Comparison of ENCODE assay signal across 8 cellular contexts in the genomic region with DNA sequence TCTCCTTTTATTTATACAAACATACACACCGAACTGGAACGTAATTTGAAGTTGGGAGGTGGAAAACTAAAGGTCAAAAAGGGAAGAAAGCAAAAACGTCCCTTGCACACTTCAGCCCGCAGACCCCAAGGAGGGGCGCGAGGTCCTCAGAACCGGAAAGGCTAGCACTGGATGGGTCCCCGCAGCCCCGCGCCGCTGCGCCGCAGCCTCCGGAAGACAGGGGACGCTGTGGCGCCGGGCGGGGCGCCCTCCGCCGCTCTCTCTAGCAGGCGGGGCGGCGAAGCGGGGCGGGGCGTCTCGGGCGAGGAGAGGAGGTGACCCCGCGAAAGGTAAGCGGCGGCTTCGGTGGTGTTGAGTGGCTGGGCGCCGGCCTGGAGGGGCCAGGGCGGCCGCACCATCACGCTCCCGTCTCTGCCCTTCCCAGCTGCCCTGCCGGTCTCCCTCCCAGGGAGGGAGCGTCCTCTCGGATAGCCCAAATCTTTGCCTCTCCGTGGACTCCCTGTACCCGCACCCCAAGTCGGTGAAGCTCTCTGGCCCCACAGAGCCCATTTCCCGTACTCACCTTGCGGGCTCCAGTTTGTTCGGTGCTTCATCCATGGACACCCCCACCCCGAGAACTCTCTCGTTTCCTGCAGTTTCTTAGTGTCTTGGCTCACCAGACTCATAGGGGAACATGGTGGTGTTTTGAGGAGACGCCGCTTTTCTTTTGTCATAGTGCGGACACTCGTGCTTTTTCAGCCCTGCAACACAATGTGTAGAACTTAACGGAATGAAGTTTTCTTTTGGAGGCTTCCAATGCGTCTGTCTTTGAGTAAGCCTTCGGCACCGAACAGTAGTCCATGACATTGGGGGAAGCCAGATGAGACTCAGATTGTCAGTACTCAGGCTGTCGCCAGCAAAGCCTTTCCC. TPM values are rescaled to one million over a fixed set of nuclear protein-coding genes. Genes with fewer than 3 reads are reported as not detected.
A peak's percentile ranks its signal among the peaks of the same experiment; 100 is the strongest.
DNase-seq lines count a peak whose midpoint lies in the region; ATAC-seq and TF ChIP-seq lines count a peak whose summit lies in the region.

A gene with protein sequence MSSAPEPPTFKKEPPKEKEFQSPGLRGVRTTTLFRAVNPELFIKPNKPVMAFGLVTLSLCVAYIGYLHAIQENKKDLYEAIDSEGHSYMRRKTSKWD (plus strand): TSS at position 285 of the 909 bp plus-strand sequence. CDS start 14,444 bp downstream, outside the sequence.

- H2BK5ac ChIP-seq in IMR-90 (ENCODE audit: low read depth, low read length, poor library complexity, severe bottlenecking) = peak within 1 kb of the TSS; percentile 10

- peak within 1 kb of the TSS; percentile 60; the same call in 1 of the 2 replicates for H3K23ac ChIP-seq in IMR-90 (ENCODE audit: low read depth, low read length)

- CTCF ChIA-PET in IMR-90 (lab: Yijun Ruan, JAX) = interaction anchor here (0.6 to 0.7 kb wide), 5 partner anchors 13 to 1154 kb away, joined by 3 to 4 read pairs (median 3); no protein-coding TSS in a partner anchor
- CTCF ChIA-PET in Panc1 (lab: Charles Lee) = no interaction called here

- peak within 1 kb of the TSS; percentile 68 for H3K9ac ChIP-seq in IMR-90 (ENCODE audit: low read depth, low read length)

- H4K8ac ChIP-seq in IMR-90 (ENCODE audit: low read depth in 2 of 2, low read length in 2 of 2) = peak within 1 kb of the TSS; percentile 67 to 96

- no peak within 1 kb of the TSS for H2BK20ac ChIP-seq in IMR-90 (ENCODE audit: low read depth, low read length)

- H3K27me3 Mint-ChIP-seq in natural killer cell treated with Interleukin-12 subunit alpha and Interleukin-12 subunit beta and Interleukin-15 and Interleukin-18, amount 100 ng/mL, for 72 hours = peaks cover 7 to 15% of the 10 kb centered on the region in 2 donors

- H3K56ac ChIP-seq in IMR-90 (ENCODE audit: extremely low read depth, insufficient read depth, low read length) = peak within 1 kb of the TSS; percentile 72; the same call in 1 of the 2 replicates

- no peaks in the 10 kb centered on the region for H4K20me1 ChIP-seq in IMR-90 (ENCODE audit: insufficient read depth, low read length)

- H3K27me3 ChIP-seq in IMR-90 (ENCODE audit: control insufficient read depth, insufficient read depth, low read length) (no peaks in the 10 kb centered on the region), Panc1 (ENCODE audit: control insufficient read depth, insufficient read depth, low read length) (no peaks in the 10 kb centered on the region)

- dilution Hi-C loops in IMR-90 (cut with HindIII; ENCODE audit: low sequenced_read_pairs, unreplicated experiment) = no loop called here

- in situ Hi-C loops in IMR-90 (cut with MboI; ENCODE audit: low sequenced_read_pairs) = no loop called here
- in situ Hi-C loops in Panc1 (cut with HindIII; ENCODE audit: low pct_unique_long_range_greater_than_20kb, low sequenced_read_pairs) = no loop called here

- TF ChIP-seq RAD21 in IMR-90 (IDR thresholded peaks at IDR 0.05; ENCODE audit: low read length) = peak; percentile 28; the same call in 1 of the 2 replicates

- peak within 1 kb of the TSS; percentile 80 to 92 for H3K27ac Mint-ChIP-seq in natural killer cell treated with Interleukin-12 subunit alpha and Interleukin-12 subunit beta and Interleukin-15 and Interleukin-18, amount 100 ng/mL, for 72 hours

- H3K4me2 ChIP-seq in IMR-90 (ENCODE audit: low read depth, low read length) = peak within 1 kb of the TSS; percentile 92

- no peaks in the 10 kb centered on the region for H3K9me3 ChIP-seq in IMR-90 (ENCODE audit: control insufficient read depth, insufficient read depth, low read length)
- H3K9me3 ChIP-seq in Panc1 (ENCODE audit: control insufficient read depth, insufficient read depth, low read depth, low read length) = no peaks in the 10 kb centered on the region

- peaks cover 7% of the 10 kb centered on the region for H3K9me3 Mint-ChIP-seq in natural killer cell treated with Interleukin-12 subunit alpha and Interleukin-12 subunit beta and Interleukin-15 and Interleukin-18, amount 100 ng/mL, for 72 hours

- no peak within 1 kb of the TSS for H3K18ac ChIP-seq in IMR-90 (ENCODE audit: low read depth, low read length)

- H3K79me1 ChIP-seq in IMR-90 (ENCODE audit: low read depth in 1 of 2, low read length in 2 of 2) = peaks cover 7 to 12% of the 10 kb centered on the region in 2 experiments; a peak in 3 of 4 replicates

- H3K4me3 Mint-ChIP-seq in natural killer cell treated with Interleukin-12 subunit alpha and Interleukin-12 subunit beta and Interleukin-15 and Interleukin-18, amount 100 ng/mL, for 72 hours = peak within 1 kb of the TSS; percentile 99

- H4K5ac ChIP-seq in IMR-90 (ENCODE audit: low read depth, low read length) = peak within 1 kb of the TSS; percentile 62; the same call in 1 of the 2 replicates

- peaks cover 9 to 14% of the 10 kb centered on the region in 2 donors for H3K4me1 Mint-ChIP-seq in natural killer cell treated with Interleukin-12 subunit alpha and Interleukin-12 subunit beta and Interleukin-15 and Interleukin-18, amount 100 ng/mL, for 72 hours (ENCODE audit: low read depth in 2 of 2)

- ATAC-seq in GM21529 (IDR thresholded peaks at IDR 0.05; ENCODE audit: unreplicated experiment) (peak; percentile 99), IMR-90 (ENCODE audit: low read depth) (peak; percentile 100), Panc1 (peak; percentile 100)
- peak; percentile 100 for ATAC-seq in natural killer cell treated with Interleukin-12 subunit alpha and Interleukin-12 subunit beta and Interleukin-15 and Interleukin-18, amount 100 ng/mL, for 72 hours

- DNase-seq in DMS79 treated with DMSO at 0.1 percent for 48 hours (lab: John Stamatoyannopoulos, UW) (peak; percentile 61), IMR-90 (peak; percentile 58), Panc1 (ENCODE audit: low read depth, low spot score) (peak; percentile 36), activated T-helper 1 cell treated with Interleukin-2 at 50 U/mL for 16 hours (ENCODE audit: low read depth) (peak; percentile 78), fibroblast of mammary gland (ENCODE audit: low read depth) (peak; percentile 61)
- DNase-seq in natural killer cell treated with Interleukin-12 subunit alpha and Interleukin-12 subunit beta and Interleukin-15 and Interleukin-18, amount 100 ng/mL, for 72 hours (ENCODE audit: low spot score) = peak; percentile 88
- DNase-seq in stimulated activated naive CD4-positive, alpha-beta T cell (lab: John Stamatoyannopoulos, UW) = peak; percentile 63 to 81 (median 77)

- peak within 1 kb of the TSS; percentile 56 for H2AK9ac ChIP-seq in IMR-90 (replicated peaks; ENCODE audit: low read depth, low read length, poor library complexity)

- peak; percentile 97 for TF ChIP-seq CTCF in IMR-90 (conservative IDR thresholded peaks at IDR 0.05; ENCODE audit: low read depth, low read length)
- TF ChIP-seq CTCF in Panc1 (IDR thresholded peaks at IDR 0.05) = peak; percentile 100
- peak; percentile 58 for TF ChIP-seq CTCF in fibroblast of mammary gland (conservative IDR thresholded peaks at IDR 0.05; ENCODE audit: control insufficient read depth, insufficient read depth, low read depth, low read length)

- H2AFZ ChIP-seq in IMR-90 (replicated peaks; ENCODE audit: low read length, poor library complexity) = peak within 1 kb of the TSS; percentile 99

- H3K14ac ChIP-seq in IMR-90 (replicated peaks; ENCODE audit: low read depth, low read length) = peak within 1 kb of the TSS; percentile 23

- peak within 1 kb of the TSS; percentile 54; the same call in 1 of the 2 replicates for H4K91ac ChIP-seq in IMR-90 (ENCODE audit: insufficient read depth, low read depth, low read length)

- no peaks in the 10 kb centered on the region for H3K4me1 ChIP-seq in IMR-90 (ENCODE audit: control insufficient read depth, insufficient read depth, low read length)
- no peaks in the 10 kb centered on the region for H3K4me1 ChIP-seq in Panc1 (ENCODE audit: control insufficient read depth, insufficient read depth, low read length)

- POLR2A ChIA-PET in IMR-90 (lab: Charles Lee; ENCODE audit: unreplicated experiment) = no interaction called here
- POLR2A ChIA-PET in Panc1 (lab: Charles Lee) = no interaction called here

- peak within 1 kb of the TSS; percentile 26; the same call in 1 of the 2 replicates for H3K27ac ChIP-seq in IMR-90 (ENCODE audit: insufficient read depth, low read length)
- H3K27ac ChIP-seq in Panc1 (ENCODE audit: low read length) = peak within 1 kb of the TSS; percentile 88

- H3K36me3 Mint-ChIP-seq in natural killer cell treated with Interleukin-12 subunit alpha and Interleukin-12 subunit beta and Interleukin-15 and Interleukin-18, amount 100 ng/mL, for 72 hours = peaks cover 7% of the 10 kb centered on the region

- 3% methylated on average over 7 of the region's 60 CpGs; no CpG with 5 or more reads in 1 of the 2 experiments for WGBS in IMR-90 (ENCODE audit: extremely low coverage in 2 of 2, insufficient read length in 1 of 2), 2 experiments

- H2AK5ac ChIP-seq in IMR-90 (ENCODE audit: low read depth, low read length) = no peak within 1 kb of the TSS

- H3K9me1 ChIP-seq in IMR-90 (ENCODE audit: insufficient read depth, low read length) = no peaks in the 10 kb centered on the region; the same call in 1 of the 2 replicates

- no peak within 1 kb of the TSS for H2BK120ac ChIP-seq in IMR-90 (ENCODE audit: low read depth, low read length)

- no peak for TF ChIP-seq POLR2A in IMR-90 (IDR thresholded peaks at IDR 0.05; ENCODE audit: low read depth, low read length)

- H3K36me3 ChIP-seq in IMR-90 (ENCODE audit: control insufficient read depth, insufficient read depth, low read length) = no peaks in the 10 kb centered on the region
- no peaks in the 10 kb centered on the region for H3K36me3 ChIP-seq in Panc1 (ENCODE audit: control insufficient read depth, insufficient read depth, low read length)

- H3K4ac ChIP-seq in IMR-90 (ENCODE audit: low read depth, low read length) = peak within 1 kb of the TSS; percentile 36

- H2BK15ac ChIP-seq in IMR-90 (ENCODE audit: low read depth, low read length) = no peak within 1 kb of the TSS

- no TSS peak for BruUV-seq in IMR-90 (replicated peaks; lab: Mats Ljungman, UMichigan)
- BruUV-seq in Panc1 (replicated peaks; lab: Mats Ljungman, UMichigan) = no TSS peak

- H3K4me3 ChIP-seq in IMR-90 (ENCODE audit: insufficient read depth, low read depth, low read length) (peak within 1 kb of the TSS; percentile 91), Panc1 (ENCODE audit: low read depth in 2 of 2, low read length in 2 of 2) (peak within 1 kb of the TSS; percentile 86 to 100), fibroblast of mammary gland (ENCODE audit: control insufficient read depth, low read depth, low read length) (peak within 1 kb of the TSS; percentile 80)

- intact Hi-C loops in IMR-90 (cut with micrococcal nuclease) (loop anchor here (5.0 kb wide), 1 partner anchor 185 kb away; no protein-coding TSS in a partner anchor), Panc1 (cut with micrococcal nuclease; ENCODE audit: unreplicated experiment) (no loop called here)

TF ChIP-seq in IMR-90, 13 proteins besides CTCF, POLR2A, EP300 and RAD21 (continues in another document):
- no peak for TF ChIP-seq RFX5 (IDR thresholded peaks at IDR 0.05; ENCODE audit: low read depth, low read length)

RNA-seq across cellular contexts. Expression of the gene that starts here (rescaled TPM):
- total RNA-seq in IMR-90 (2012; rRNA removed) (3.6 and 5.3 TPM in 2 replicates), Panc1 (2021; ENCODE audit: unreplicated experiment) (6.7 TPM)
- polyA plus RNA-seq in IMR-90 (2012; rRNA removed) = 2.0 and 2.7 TPM in 2 replicates
- polyA plus RNA-seq in IMR-90 (2012; cell fraction: cytosol; rRNA removed) = 0.29 and 0.94 TPM in 2 replicates
- polyA plus RNA-seq in IMR-90 (2012; cell fraction: nucleus; rRNA removed; ENCODE audit: low replicate concordance) = 1.2 and 4.6 TPM in 2 replicates
- polyA plus RNA-seq in Panc1 (2012; ENCODE audit: insufficient read length) = 4.6 TPM
- 1 to 10 TPM; 7.4 to 9.1 TPM for total RNA-seq in natural killer cell treated with Interleukin-12 subunit alpha and Interleukin-12 subunit beta and Interleukin-15 and Interleukin-18, amount 100 ng/mL, for 72 hours

Comparison
In these comparisons a context has a peak if more than half of its experiments do, and no peak if none do; other contexts are left out.
1. Peak in every context shown above with its lines: DNase-seq, ATAC-seq, H3K4me3 ChIP-seq and H3K27ac ChIP-seq.
2. DNase-seq: peak in every context shown above with its lines; median percentile 88 in natural killer cell treated with Interleukin-12 subunit alpha and Interleukin-12 subunit beta and Interleukin-15 and Interleukin-18, amount 100 ng/mL, for 72 hours; 78 in activated T-helper 1 cell treated with Interleukin-2 at 50 U/mL for 16 hours; 77 in stimulated activated naive CD4-positive, alpha-beta T cell; 61 in DMS79 treated with DMSO at 0.1 percent for 48 hours; 61 in fibroblast of mammary gland; 58 in IMR-90; 36 in Panc1.